ENCODE assay signal across 1 cellular context in genomic region chr11:71928739-71929443, GRCh38.
TF ChIP-seq lines count a peak whose summit lies in the region.

Gene RNF121, plus strand, starts transcription at chr11:71929046. Its CDS starts 16 bp downstream, at chr11:71929062.

TF ChIP-seq in HepG2, 621 proteins besides CTCF, POLR2A, EP300 and RAD21 (continued from another document):
- TF ChIP-seq SNAPC4 (CRISPR knock-in tag; IDR thresholded peaks at IDR 0.05) (no peak), KDM5A (IDR thresholded peaks at IDR 0.05; ENCODE audit: borderline replicate concordance, low read length) (peak; percentile 86), ZKSCAN1 (IDR thresholded peaks at IDR 0.05; ENCODE audit: low read length) (peak; percentile 30; the same call in 1 of the 2 replicates), ZNF121 (CRISPR knock-in tag; IDR thresholded peaks at IDR 0.05) (no peak), ZNF563 (CRISPR knock-in tag; IDR thresholded peaks at IDR 0.05) (0 out of 2 replicates have a peak, but pooled peaks have one; percentile 43), YEATS4 (CRISPR knock-in tag; IDR thresholded peaks at IDR 0.05; ENCODE audit: borderline replicate concordance) (peak; percentile 33; the same call in 1 of the 2 replicates), ZNF234 (CRISPR knock-in tag; conservative IDR thresholded peaks at IDR 0.05) (no peak), ZC3H13 (CRISPR knock-in tag; IDR thresholded peaks at IDR 0.05) (0 out of 2 replicates have a peak, but pooled peaks have one; percentile 22), ZNF766 (CRISPR knock-in tag; IDR thresholded peaks at IDR 0.05; ENCODE audit: borderline replicate concordance) (peak; percentile 4; the same call in 1 of the 2 replicates), EZH2 (conservative IDR thresholded peaks at IDR 0.05; ENCODE audit: low read depth, low read length) (peak; percentile 77; the same call in 1 of the 2 replicates), ZMYM4 (CRISPR knock-in tag; IDR thresholded peaks at IDR 0.05) (peak; percentile 49; the same call in 1 of the 2 replicates), ZNF629 (CRISPR knock-in tag; conservative IDR thresholded peaks at IDR 0.05) (no peak), HNRNPLL (IDR thresholded peaks at IDR 0.05; ENCODE audit: low read depth, low read length, poor library complexity, severe bottlenecking) (peak; percentile 35), PITX1 (CRISPR knock-in tag; IDR thresholded peaks at IDR 0.05) (no peak)
TF ChIP-seq in HepG2: peak in this region for 153.
